In genomic region chr2:241764272-241765241, GRCh38 we compare ENCODE assay signal across 1 cellular context.
TF ChIP-seq lines count a peak whose summit lies in the region.

No MANE protein-coding gene starts in this region.

TF ChIP-seq in K562, 482 proteins besides CTCF, POLR2A, EP300 and RAD21:
- no peak for TF ChIP-seq IFI16 (CRISPR knock-in tag; IDR thresholded peaks at IDR 0.05)
- no peak for TF ChIP-seq FOXK2 (conservative IDR thresholded peaks at IDR 0.05 in 1 of 2, IDR thresholded peaks at IDR 0.05 in 1 of 2; ENCODE audit: low read depth in 2 of 2)
- no peak for TF ChIP-seq BMI1 (IDR thresholded peaks at IDR 0.05; ENCODE audit: low read length)
- no peak for TF ChIP-seq ZFP30 (CRISPR knock-in tag; IDR thresholded peaks at IDR 0.05; ENCODE audit: borderline replicate concordance)
- TF ChIP-seq EHMT2 (IDR thresholded peaks at IDR 0.05), result no peak
- TF ChIP-seq ZNF639 (CRISPR knock-in tag; conservative IDR thresholded peaks at IDR 0.05 in 1 of 2, IDR thresholded peaks at IDR 0.05 in 1 of 2), result no peak
- 0 out of 2 replicates have a peak, but pooled peaks have one; percentile 5 for TF ChIP-seq TFE3 (CRISPR knock-in tag; IDR thresholded peaks at IDR 0.05)
- TF ChIP-seq SNRNP70 (optimal IDR thresholded peaks at IDR 0.05; ENCODE audit: low read depth, low read length), result no peak
- no peak for TF ChIP-seq ZFX (CRISPR knock-in tag; IDR thresholded peaks at IDR 0.05)
- TF ChIP-seq PKNOX1 (IDR thresholded peaks at IDR 0.05), result peak; percentile 34; the same call in 1 of the 2 replicates
- TF ChIP-seq ID3 (CRISPR knock-in tag; IDR thresholded peaks at IDR 0.05), result no peak
- TF ChIP-seq ID3 (tag; IDR thresholded peaks at IDR 0.05), result no peak
TF ChIP-seq in K562: peak in this region for 2.
